In genomic region chr3:123431658-123432323, GRCh38 we compare ENCODE assay signal across 22 cellular contexts. TPM values are rescaled to one million over a fixed set of nuclear protein-coding genes. Genes with fewer than 3 reads are reported as not detected.
DNase-seq lines count a peak whose midpoint lies in the region; ATAC-seq, FAIRE-seq and TF ChIP-seq lines count a peak whose summit lies in the region.
"Had no signal": no experiment of that assay in that cellular context is flagged by ENCODE, and none has a peak within 500 bp of the region (broad histone marks: within the 10 kb centered on the region; RNA-seq: fewer than 3 reads in every experiment).

No MANE protein-coding gene starts in this region.

- no peaks in the 10 kb centered on the region for H3K9me3 Mint-ChIP-seq in activated CD4-positive, alpha-beta memory T cell treated with anti-CD3 and anti-CD28 coated beads for 36 hours
- H3K9me3 Mint-ChIP-seq in activated T-helper 17 cell treated with anti-CD3 and anti-CD28 coated beads, Interleukin-2, amount 50 U/mL, for 72 hours, result no peaks in the 10 kb centered on the region
- H3K9me3 Mint-ChIP-seq: activated naive CD8-positive, alpha-beta T cell treated with anti-CD3 and anti-CD28 coated beads, Interleukin-2, amount 10 ng/mL, durations not matched to agents 7 days and 5 days; naive B cell; stimulated activated memory B cell treated with anti-CD40 and anti-IgM and Interleukin-4, amounts not matched to agents 10 μg/mL and 1 μg/mL and 100 μg/mL, for 72 hours; T-helper 1 cell treated with Interleukin-12 subunit alpha and Interleukin-12 subunit beta and Interleukin-4 antibody, amounts not matched to agents 30 μg/mL and 1 μg/mL, for 36 hours had no signal

- H3K9me3 ChIP-seq in HEK293 (ENCODE audit: control insufficient read depth, insufficient read depth, low read depth, low read length), result no peaks in the 10 kb centered on the region
- H3K9me3 ChIP-seq in pancreas, result no peaks in the 10 kb centered on the region

- H3K4me3 Mint-ChIP-seq in activated CD4-positive, alpha-beta memory T cell treated with anti-CD3 and anti-CD28 coated beads for 36 hours, result no peak overlapping the region
- H3K4me3 Mint-ChIP-seq in activated T-helper 17 cell treated with anti-CD3 and anti-CD28 coated beads, Interleukin-2, amount 50 U/mL, for 72 hours, result no peak overlapping the region
- H3K4me3 Mint-ChIP-seq: activated naive CD8-positive, alpha-beta T cell treated with anti-CD3 and anti-CD28 coated beads, Interleukin-2, amount 10 ng/mL, durations not matched to agents 7 days and 5 days; naive B cell; stimulated activated memory B cell treated with anti-CD40 and anti-IgM and Interleukin-4, amounts not matched to agents 10 μg/mL and 1 μg/mL and 100 μg/mL, for 72 hours; T-helper 1 cell treated with Interleukin-12 subunit alpha and Interleukin-12 subunit beta and Interleukin-4 antibody, amounts not matched to agents 30 μg/mL and 1 μg/mL, for 36 hours had no signal

- intact Hi-C loops in dorsolateral prefrontal cortex (cut with DNase I) (no loop called here), pancreas (cut with DNase I) (no loop called here)
- intact Hi-C loops in activated CD4-positive, alpha-beta memory T cell treated with anti-CD3 and anti-CD28 coated beads for 36 hours (cut with micrococcal nuclease), result no loop called here

- H3K27me3 ChIP-seq in dorsolateral prefrontal cortex (no peaks in the 10 kb centered on the region), pancreas (no peaks in the 10 kb centered on the region)

- no peaks in the 10 kb centered on the region for H3K27me3 Mint-ChIP-seq in activated CD4-positive, alpha-beta memory T cell treated with anti-CD3 and anti-CD28 coated beads for 36 hours
- H3K27me3 Mint-ChIP-seq in activated T-helper 17 cell treated with anti-CD3 and anti-CD28 coated beads, Interleukin-2, amount 50 U/mL, for 72 hours, result peaks cover 5% of the 10 kb centered on the region

- no peaks in the 10 kb centered on the region for H3K36me3 ChIP-seq in HEK293 (ENCODE audit: control insufficient read depth in 2 of 2, insufficient read depth in 1 of 2, low read length in 2 of 2)
- no peaks in the 10 kb centered on the region for H3K36me3 ChIP-seq in pancreas

- H3K27ac ChIP-seq in HEK293 (ENCODE audit: extremely low read depth, low read depth, low read length) (peak overlapping the region; percentile 34; the same call in 1 of the 2 replicates), dorsolateral prefrontal cortex (peak overlapping the region in 58 of 59 donors; percentile 9 to 98 (median 76)), pancreas (peak overlapping the region in 3 of 4 donors; percentile 36 to 67 (median 58))
- H3K27ac ChIP-seq: RWPE1 had no signal

- ATAC-seq in pancreas (peak; percentile 12 to 46 (median 30)), HG02623 (IDR thresholded peaks at IDR 0.05; ENCODE audit: unreplicated experiment) (no peak), GM18519 (IDR thresholded peaks at IDR 0.05; ENCODE audit: low FRiP score, unreplicated experiment) (no peak)
- no peak for ATAC-seq in activated T-helper 17 cell treated with anti-CD3 and anti-CD28 coated beads, Interleukin-2, amount 50 U/mL, for 72 hours (replicated peaks)
- ATAC-seq: HCT116; right cardiac atrium; stimulated activated memory B cell treated with anti-CD40 and anti-IgM and Interleukin-4, amounts not matched to agents 10 μg/mL and 1 μg/mL and 100 μg/mL, for 72 hours had no signal

- H3K4me1 Mint-ChIP-seq in activated CD4-positive, alpha-beta memory T cell treated with anti-CD3 and anti-CD28 coated beads for 36 hours (ENCODE audit: low read depth), result no peaks in the 10 kb centered on the region
- H3K4me1 Mint-ChIP-seq in activated T-helper 17 cell treated with anti-CD3 and anti-CD28 coated beads, Interleukin-2, amount 50 U/mL, for 72 hours, result no peaks in the 10 kb centered on the region
- H3K4me1 Mint-ChIP-seq: activated naive CD8-positive, alpha-beta T cell treated with anti-CD3 and anti-CD28 coated beads, Interleukin-2, amount 10 ng/mL, durations not matched to agents 7 days and 5 days; naive B cell; stimulated activated memory B cell treated with anti-CD40 and anti-IgM and Interleukin-4, amounts not matched to agents 10 μg/mL and 1 μg/mL and 100 μg/mL, for 72 hours had no signal

- peaks cover 5% of the 10 kb centered on the region; the same call in 1 of the 2 replicates for H3K4me1 ChIP-seq in HEK293 (ENCODE audit: control insufficient read depth, insufficient read depth, low read length)
- H3K4me1 ChIP-seq in pancreas, result no peaks in the 10 kb centered on the region

- TF ChIP-seq CTCF in HEK293 (tag by site-specific recombination; IDR thresholded peaks at IDR 0.05) (no peak), dorsolateral prefrontal cortex (IDR thresholded peaks at IDR 0.05 in 54 of 56, conservative IDR thresholded peaks at IDR 0.05 in 2 of 56; ENCODE audit: low read depth in 1 of 56, partially characterized antibody in 56 of 56) (no peak), pancreas (IDR thresholded peaks at IDR 0.05) (no peak)

- H3K4me3 ChIP-seq in HEK293 (ENCODE audit: low read depth, low read length) (no peak overlapping the region), dorsolateral prefrontal cortex (no peak overlapping the region), pancreas (no peak overlapping the region)

- DNase-seq in A172 (ENCODE audit: low spot score) (peak; percentile 87), dorsolateral prefrontal cortex (no peak), pancreas (no peak)
- no peak for DNase-seq in activated CD4-positive, alpha-beta memory T cell treated with anti-CD3 and anti-CD28 coated beads for 36 hours
- DNase-seq: activated CD4-positive, alpha-beta T cell treated with anti-CD3 and anti-CD28 coated beads for 1 hour; activated naive CD8-positive, alpha-beta T cell treated with anti-CD3 and anti-CD28 coated beads, Interleukin-2, amount 10 ng/mL, durations not matched to agents 7 days and 5 days; activated T-cell treated with anti-CD3 and anti-CD28 coated beads for 4 hours; cerebellar nuclear complex; KG1; naive B cell; NCI-H1417 treated with DMSO at 0.1 percent for 48 hours; NCI-H524 treated with DMSO at 0.1 percent for 48 hours; right cardiac atrium had no signal

- 47 to 50% methylated on average over 10 of the region's 10 CpGs for WGBS in pancreas, 2 donors

- H3K27ac Mint-ChIP-seq in activated CD4-positive, alpha-beta memory T cell treated with anti-CD3 and anti-CD28 coated beads for 36 hours, result no peak overlapping the region
- H3K27ac Mint-ChIP-seq in activated T-helper 17 cell treated with anti-CD3 and anti-CD28 coated beads, Interleukin-2, amount 50 U/mL, for 72 hours, result no peak overlapping the region
- H3K27ac Mint-ChIP-seq: activated naive CD8-positive, alpha-beta T cell treated with anti-CD3 and anti-CD28 coated beads, Interleukin-2, amount 10 ng/mL, durations not matched to agents 7 days and 5 days; stimulated activated memory B cell treated with anti-CD40 and anti-IgM and Interleukin-4, amounts not matched to agents 10 μg/mL and 1 μg/mL and 100 μg/mL, for 72 hours; T-helper 1 cell treated with Interleukin-12 subunit alpha and Interleukin-12 subunit beta and Interleukin-4 antibody, amounts not matched to agents 30 μg/mL and 1 μg/mL, for 36 hours had no signal

- POLR2A ChIA-PET in HEK293 (lab: Yijun Ruan, JAX), result no interaction called here
- POLR2A ChIA-PET in activated CD4-positive, alpha-beta memory T cell treated with anti-CD3 and anti-CD28 coated beads for 36 hours (lab: Charles Lee), result no interaction called here

- CTCF ChIA-PET in HEK293 (lab: Yijun Ruan, JAX), result interaction anchor here (0.7 kb wide), 1 partner anchor 57 kb away, joined by 3 read pairs; no protein-coding TSS in a partner anchor
- CTCF ChIA-PET in activated CD4-positive, alpha-beta memory T cell treated with anti-CD3 and anti-CD28 coated beads for 36 hours (lab: Charles Lee), result no interaction called here

- H3K36me3 Mint-ChIP-seq in activated CD4-positive, alpha-beta memory T cell treated with anti-CD3 and anti-CD28 coated beads for 36 hours, result no peaks in the 10 kb centered on the region
- no peaks in the 10 kb centered on the region for H3K36me3 Mint-ChIP-seq in activated T-helper 17 cell treated with anti-CD3 and anti-CD28 coated beads, Interleukin-2, amount 50 U/mL, for 72 hours (ENCODE audit: low read depth)
- H3K36me3 Mint-ChIP-seq: activated naive CD8-positive, alpha-beta T cell treated with anti-CD3 and anti-CD28 coated beads, Interleukin-2, amount 10 ng/mL, durations not matched to agents 7 days and 5 days; naive B cell; stimulated activated memory B cell treated with anti-CD40 and anti-IgM and Interleukin-4, amounts not matched to agents 10 μg/mL and 1 μg/mL and 100 μg/mL, for 72 hours had no signal

- FAIRE-seq in pancreas (lab: Jason Lieb, UNC), result no peak
- FAIRE-seq: endothelial cell of umbilical vein had no signal

TF ChIP-seq in HEK293, 187 proteins besides CTCF, POLR2A, EP300 and RAD21 (continues in another document):
- TF ChIP-seq ZNF335 (tag by site-specific recombination; conservative IDR thresholded peaks at IDR 0.05) (peak; percentile 54; the same call in 1 of the 2 replicates), ZNF391 (tag by site-specific recombination; IDR thresholded peaks at IDR 0.05; ENCODE audit: borderline replicate concordance, low read depth) (peak; percentile 29; the same call in 1 of the 2 replicates), ZNF449 (tag by site-specific recombination; IDR thresholded peaks at IDR 0.05) (peak; percentile 61)

RNA-seq across cellular contexts. Expression of gene ADCY5, which starts 17.1 kb away (rescaled TPM):
- total RNA-seq in A172 (2014; rRNA removed; shearing (Covaris generic)), result 0.84 and 0.90 TPM in 2 replicates
- 10 to 100 TPM; 54.5 to 98.2 (median 76.9) TPM for total RNA-seq in dorsolateral prefrontal cortex
- 10 to 100 TPM in 4 of 6 donors, 1 to 10 TPM in 2; 6.0 to 13.4 (median 10.2) TPM for total RNA-seq in pancreas
- polyA plus RNA-seq in pancreas, result 1 to 10 TPM; 9.1 TPM
- total RNA-seq in activated CD4-positive, alpha-beta memory T cell treated with anti-CD3 and anti-CD28 coated beads for 36 hours, result not detected
- not detected for total RNA-seq in activated T-helper 17 cell treated with anti-CD3 and anti-CD28 coated beads, Interleukin-2, amount 50 U/mL, for 72 hours
- total RNA-seq: activated naive CD8-positive, alpha-beta T cell treated with anti-CD3 and anti-CD28 coated beads, Interleukin-2, amount 10 ng/mL, durations not matched to agents 7 days and 5 days; endothelial cell of umbilical vein had no signal

Comparison
In these comparisons a context has a peak if more than half of its experiments do, and no peak if none do; other contexts are left out.
1. ATAC-seq: peak in pancreas (4 of 4); none in HG02623 (single experiment), GM18519 (single experiment) and activated T-helper 17 cell treated with anti-CD3 and anti-CD28 coated beads, Interleukin-2, amount 50 U/mL, for 72 hours (single experiment).
2. Peak in every context shown above with its lines, with median percentiles within 50 percentile points of each other: H3K27ac ChIP-seq.